ENCODE assay signal across 8 cellular contexts in the genomic region with DNA sequence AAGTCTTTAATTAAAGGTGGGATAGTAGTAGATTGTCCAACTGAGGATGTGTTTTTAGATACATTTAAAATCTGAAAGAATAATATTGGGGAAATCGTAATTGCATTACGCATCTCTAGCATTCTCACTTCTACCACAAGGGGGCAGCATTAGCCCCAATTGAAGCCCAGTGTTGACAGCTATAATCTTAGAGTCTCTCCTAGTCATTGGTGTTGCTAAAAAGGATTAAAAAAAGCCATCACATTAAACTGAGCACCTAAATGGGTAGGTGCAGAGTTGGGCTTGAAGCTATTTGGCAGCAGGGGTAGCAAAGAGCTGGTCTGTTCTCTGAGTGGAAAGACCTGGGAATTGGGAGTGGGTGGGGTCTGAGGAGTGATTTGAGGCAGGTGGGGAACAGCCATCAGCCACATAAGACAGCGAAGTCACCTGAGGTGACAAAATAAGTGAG.
DNase-seq lines count a peak whose midpoint lies in the region; ATAC-seq and TF ChIP-seq lines count a peak whose summit lies in the region.

No MANE protein-coding gene starts in this region.

- POLR2A ChIA-PET in HEK293T (lab: Yijun Ruan, JAX): no interaction called here

- TF ChIP-seq CTCF in VCaP (conservative IDR thresholded peaks at IDR 0.05): peak; percentile 92

- peak; percentile 56 for ATAC-seq in stimulated activated effector memory CD8-positive, alpha-beta T cell treated with anti-CD3 and anti-CD28 coated beads, Interleukin-12 subunit alpha, Interleukin-12 subunit beta, amount 100 ng/mL, for 72 hours

- DNase-seq in activated T-cell treated with anti-CD3 and anti-CD28 coated beads for 1 hour (ENCODE audit: low read depth) (peak; percentile 26), HEK293T (ENCODE audit: extremely low spot score) (peak; percentile 55), NAMALWA (ENCODE audit: low spot score) (peak; percentile 69), dermis blood vessel endothelial cell (peak; percentile 70), lung microvascular endothelial cell (ENCODE audit: low read depth in 2 of 2) (peak; percentile 49 to 55)
- no peak for DNase-seq in activated T-cell treated with anti-CD3 and anti-CD28 coated beads, Interleukin-2, amount 50 U/mL, for 1 hour
- DNase-seq in stimulated activated effector memory CD8-positive, alpha-beta T cell treated with anti-CD3 and anti-CD28 coated beads, Interleukin-12 subunit alpha, Interleukin-12 subunit beta, amount 100 ng/mL, for 72 hours (ENCODE audit: low spot score in 2 of 2): peak; percentile 19 to 67

- CTCF ChIA-PET in HEK293T (lab: Yijun Ruan, JAX): interaction anchor here (0.6 to 1.3 kb wide), 2 partner anchors 15 to 589 kb away, joined by 3 to 4 read pairs; no protein-coding TSS in a partner anchor

- no peaks in the 10 kb centered on the region for H3K36me3 Mint-ChIP-seq in stimulated activated effector memory CD8-positive, alpha-beta T cell treated with anti-CD3 and anti-CD28 coated beads, Interleukin-12 subunit alpha, Interleukin-12 subunit beta, amount 100 ng/mL, for 72 hours

- no peak overlapping the region for H3K27ac Mint-ChIP-seq in stimulated activated effector memory CD8-positive, alpha-beta T cell treated with anti-CD3 and anti-CD28 coated beads, Interleukin-12 subunit alpha, Interleukin-12 subunit beta, amount 100 ng/mL, for 72 hours

- no peak overlapping the region for H3K27ac ChIP-seq in VCaP

- no peaks in the 10 kb centered on the region for H3K4me1 Mint-ChIP-seq in stimulated activated effector memory CD8-positive, alpha-beta T cell treated with anti-CD3 and anti-CD28 coated beads, Interleukin-12 subunit alpha, Interleukin-12 subunit beta, amount 100 ng/mL, for 72 hours

- no peak overlapping the region for H3K4me3 Mint-ChIP-seq in stimulated activated effector memory CD8-positive, alpha-beta T cell treated with anti-CD3 and anti-CD28 coated beads, Interleukin-12 subunit alpha, Interleukin-12 subunit beta, amount 100 ng/mL, for 72 hours

- no peaks in the 10 kb centered on the region for H3K9me3 Mint-ChIP-seq in stimulated activated effector memory CD8-positive, alpha-beta T cell treated with anti-CD3 and anti-CD28 coated beads, Interleukin-12 subunit alpha, Interleukin-12 subunit beta, amount 100 ng/mL, for 72 hours

TF ChIP-seq in HEK293T, 16 proteins besides CTCF, POLR2A, EP300 and RAD21:
- TF ChIP-seq FOXK2 (IDR thresholded peaks at IDR 0.05) (no peak), SP1 (IDR thresholded peaks at IDR 0.05) (no peak), FOXA1 (IDR thresholded peaks at IDR 0.05) (no peak), BHLHE40 (IDR thresholded peaks at IDR 0.05; ENCODE audit: borderline replicate concordance) (no peak), SUZ12 (IDR thresholded peaks at IDR 0.05) (no peak), L3MBTL2 (conservative IDR thresholded peaks at IDR 0.05) (no peak), CTBP1 (IDR thresholded peaks at IDR 0.05; ENCODE audit: borderline replicate concordance) (no peak), ARNT (IDR thresholded peaks at IDR 0.05) (no peak), NFRKB (IDR thresholded peaks at IDR 0.05) (no peak), ZNF384 (IDR thresholded peaks at IDR 0.05) (no peak), FOXM1 (IDR thresholded peaks at IDR 0.05; ENCODE audit: borderline replicate concordance) (no peak), LEF1 (IDR thresholded peaks at IDR 0.05; ENCODE audit: borderline replicate concordance) (no peak), ELF4 (IDR thresholded peaks at IDR 0.05) (no peak), HDGF (IDR thresholded peaks at IDR 0.05; ENCODE audit: borderline replicate concordance) (no peak), TARDBP (IDR thresholded peaks at IDR 0.05) (no peak)
- TF ChIP-seq, protein P1, sequence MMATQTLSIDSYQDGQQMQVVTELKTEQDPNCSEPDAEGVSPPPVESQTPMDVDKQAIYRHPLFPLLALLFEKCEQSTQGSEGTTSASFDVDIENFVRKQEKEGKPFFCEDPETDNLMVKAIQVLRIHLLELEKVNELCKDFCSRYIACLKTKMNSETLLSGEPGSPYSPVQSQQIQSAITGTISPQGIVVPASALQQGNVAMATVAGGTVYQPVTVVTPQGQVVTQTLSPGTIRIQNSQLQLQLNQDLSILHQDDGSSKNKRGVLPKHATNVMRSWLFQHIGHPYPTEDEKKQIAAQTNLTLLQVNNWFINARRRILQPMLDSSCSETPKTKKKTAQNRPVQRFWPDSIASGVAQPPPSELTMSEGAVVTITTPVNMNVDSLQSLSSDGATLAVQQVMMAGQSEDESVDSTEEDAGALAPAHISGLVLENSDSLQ (IDR thresholded peaks at IDR 0.05): no peak
